In the genomic region with DNA sequence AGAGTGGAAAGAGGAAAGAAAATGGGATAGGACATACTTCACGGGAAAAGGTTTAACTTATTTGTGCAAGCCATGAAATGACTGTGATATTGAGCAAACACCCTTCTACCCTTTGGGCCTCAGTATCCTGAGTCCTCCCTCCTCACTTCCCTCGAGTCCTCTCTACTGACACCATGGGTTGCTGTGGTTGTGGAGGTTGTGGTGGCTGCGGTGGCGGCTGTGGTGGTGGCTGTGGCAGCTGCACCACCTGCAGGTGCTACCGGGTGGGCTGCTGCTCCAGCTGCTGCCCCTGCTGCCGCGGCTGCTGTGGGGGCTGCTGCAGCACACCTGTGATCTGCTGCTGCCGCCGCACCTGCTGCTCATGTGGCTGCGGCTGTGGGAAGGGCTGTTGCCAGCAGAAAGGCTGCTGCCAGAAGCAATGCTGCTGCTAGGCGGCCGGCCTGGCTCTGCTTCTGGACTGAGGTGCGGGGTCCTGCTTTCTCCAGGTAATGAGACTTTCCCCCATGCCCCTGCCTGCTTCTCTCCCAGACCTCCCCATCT, we compare ENCODE assay signal across 20 cellular contexts. TPM values are rescaled to one million over a fixed set of nuclear protein-coding genes. Genes with fewer than 3 reads are reported as not detected.
"Had no signal": no experiment of that assay in that cellular context is flagged by ENCODE, and none has a peak within 500 bp of the region (broad histone marks: within the 10 kb centered on the region; RNA-seq: fewer than 3 reads in every experiment).

Gene SCYGR5, plus strand, starts transcription at position 174 of the 540 bp plus-strand sequence. Its CDS starts 0 bp downstream, at position 174.

RNA-seq across cellular contexts. Expression of gene SCYGR5, which starts in this region (rescaled TPM):
- total RNA-seq: dermis microvascular lymphatic vessel endothelial cell; endodermal cell; esophagus mucosa; esophagus squamous epithelium; gastrocnemius medialis; glomerular endothelial cell; heart right ventricle; kidney epithelial cell; left cardiac atrium; left lung; left ventricle myocardium superior; lower leg skin; lower lobe of right lung; lung microvascular endothelial cell; mesenteric fat pad; mesothelial cell of epicardium; mucosa of descending colon; myocyte; naive thymus-derived CD8-positive, alpha-beta T cell had no signal
- polyA plus RNA-seq: heart right ventricle; keratinocyte; naive thymus-derived CD8-positive, alpha-beta T cell had no signal
